Comparison of ENCODE assay signal across 1 cellular context in genomic region chr3:154247806-154248480, GRCh38.
TF ChIP-seq lines count a peak whose summit lies in the region.

No MANE protein-coding gene starts in this region.

TF ChIP-seq in HepG2, 621 proteins besides CTCF, POLR2A, EP300 and RAD21 (continued from another document):
- no peak for TF ChIP-seq MLXIP (CRISPR knock-in tag; IDR thresholded peaks at IDR 0.05; ENCODE audit: borderline replicate concordance)
